18 cellular contexts compared by ENCODE assay signal in the genomic region with DNA sequence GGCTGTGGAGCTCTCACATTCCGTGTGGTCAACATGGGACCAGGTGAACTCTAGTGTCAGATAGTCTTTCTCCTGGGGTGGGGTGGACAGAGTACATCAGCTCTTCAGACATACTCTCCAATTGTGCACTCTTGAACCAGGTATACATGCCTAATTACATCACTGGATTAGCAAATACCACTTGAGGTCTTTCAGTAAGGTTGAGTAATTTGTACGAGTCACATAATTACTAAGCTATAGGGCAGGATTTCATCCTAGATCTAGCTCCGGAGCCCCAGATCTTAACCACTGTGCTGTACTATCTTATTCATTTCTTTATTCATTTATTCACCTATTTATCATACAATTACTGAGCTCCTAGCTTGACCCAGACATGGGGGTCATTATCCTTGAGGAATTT.
DNase-seq lines count a peak whose midpoint lies in the region; ATAC-seq and TF ChIP-seq lines count a peak whose summit lies in the region.
"Had no signal": no experiment of that assay in that cellular context is flagged by ENCODE, and none has a peak within 500 bp of the region (broad histone marks: within the 10 kb centered on the region; RNA-seq: fewer than 3 reads in every experiment).

No MANE protein-coding gene starts in this region.

- no peak for TF ChIP-seq CTCF in PC-3 (conservative IDR thresholded peaks at IDR 0.05; ENCODE audit: low read depth, low read length)
- no peak for TF ChIP-seq CTCF in BE2C (IDR thresholded peaks at IDR 0.05; ENCODE audit: low read depth, low read length)

- POLR2A ChIA-PET in PC-3 (lab: Charles Lee; ENCODE audit: unreplicated experiment) = no interaction called here

- H3K27me3 ChIP-seq in PC-3 (ENCODE audit: low read length) (peaks cover 42% of the 10 kb centered on the region), BE2C (no peaks in the 10 kb centered on the region)
- H3K27me3 ChIP-seq: MG63 had no signal

- H3K4me3 ChIP-seq in PC-3 (ENCODE audit: low read length) = no peak overlapping the region
- no peak overlapping the region for H3K4me3 ChIP-seq in BE2C (ENCODE audit: low read depth, low read length)
- H3K4me3 ChIP-seq: MG63 had no signal

- H3K79me2 ChIP-seq in PC-3 (ENCODE audit: low read length) = no peaks in the 10 kb centered on the region

- no peak overlapping the region for H3K9ac ChIP-seq in PC-3 (ENCODE audit: low read length)

- CTCF ChIA-PET in PC-3 (lab: Charles Lee) = no interaction called here

- no TSS peak for BruUV-seq in PC-3 (replicated peaks; lab: Mats Ljungman, UMichigan)

- H3K36me3 ChIP-seq in PC-3 (ENCODE audit: low read depth, low read length) (no peaks in the 10 kb centered on the region), BE2C (no peaks in the 10 kb centered on the region)
- H3K36me3 ChIP-seq: MG63 had no signal

- H3F3A ChIP-seq in PC-3 (ENCODE audit: low read length, unreplicated experiment) = no peaks in the 10 kb centered on the region

- H3K4me2 ChIP-seq in PC-3 (ENCODE audit: low read length) = no peak overlapping the region

- no peaks in the 10 kb centered on the region for H3K9me3 ChIP-seq in PC-3 (ENCODE audit: low read length)
- no peaks in the 10 kb centered on the region for H3K9me3 ChIP-seq in BE2C
- H3K9me3 ChIP-seq: MG63 had no signal

- H3K4me1 ChIP-seq in PC-3 (ENCODE audit: insufficient read depth, low read length) = no peaks in the 10 kb centered on the region
- no peaks in the 10 kb centered on the region for H3K4me1 ChIP-seq in BE2C

- DNase-seq in EH (ENCODE audit: low read depth) (peak; percentile 21), HCEC 1CT (peak; percentile 11), PC-3 (peak; percentile 17), epithelial cell of prostate (ENCODE audit: low read depth, low spot score) (peak; percentile 14), NCI-H1105 treated with DMSO at 0.1 percent for 48 hours (lab: John Stamatoyannopoulos, UW) (no peak), BE2C (no peak)
- DNase-seq: DMS53, H9, Karpas-422, MG63, NCI-H1417 treated with DMSO at 0.1 percent for 48 hours, NCI-H187, NCI-H2107, NCI-H524 treated with DMSO at 0.1 percent for 48 hours, OCI-M1, Right ventricle myocardium superior had no signal

- ATAC-seq in PC-3 (no peak), HG02759 (IDR thresholded peaks at IDR 0.05; ENCODE audit: unreplicated experiment) (no peak), GM19463 (IDR thresholded peaks at IDR 0.05; ENCODE audit: unreplicated experiment) (no peak)

- no peaks in the 10 kb centered on the region for H3K9me2 ChIP-seq in PC-3 (replicated peaks; ENCODE audit: low read length)

- intact Hi-C loops in PC-3 (cut with micrococcal nuclease) = no loop called here

- H3K27ac ChIP-seq in PC-3 (ENCODE audit: low read length) (no peak overlapping the region), epithelial cell of prostate (no peak overlapping the region)

- H4K20me1 ChIP-seq in PC-3 (ENCODE audit: low read length) = no peaks in the 10 kb centered on the region

- H2AFZ ChIP-seq in PC-3 (ENCODE audit: low read length) = no peak overlapping the region

Comparison
In these comparisons a context has a peak if more than half of its experiments do, and no peak if none do; other contexts are left out.
1. DNase-seq: peak in EH (single experiment), HCEC 1CT (single experiment), PC-3 (single experiment) and epithelial cell of prostate (single experiment); none in NCI-H1105 treated with DMSO at 0.1 percent for 48 hours (single experiment) and BE2C (single experiment).